In the genomic region with DNA sequence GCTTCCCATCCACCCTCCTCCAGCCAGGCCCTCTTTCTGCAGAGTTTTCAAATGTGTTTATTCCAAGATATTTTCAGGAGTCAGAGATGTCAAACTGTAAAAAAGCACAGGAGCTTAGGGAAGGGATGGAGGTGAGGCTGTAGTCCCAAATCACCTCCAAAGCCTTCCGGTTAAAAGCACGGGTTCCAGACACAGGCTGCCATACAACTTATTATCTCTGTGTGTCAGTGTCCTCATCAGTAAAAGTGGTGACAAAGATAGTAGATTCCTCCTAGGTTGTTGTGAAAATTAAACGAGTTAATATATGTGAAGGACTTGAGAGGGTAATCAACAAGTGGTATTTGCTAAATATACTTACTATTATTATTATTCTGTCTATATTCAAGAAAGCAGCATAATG, we compare ENCODE assay signal across 22 cellular contexts.
"Had no signal": no experiment of that assay in that cellular context is flagged by ENCODE, and none has a peak within 500 bp of the region (broad histone marks: within the 10 kb centered on the region; RNA-seq: fewer than 3 reads in every experiment).

No MANE protein-coding gene starts in this region.

- DNase-seq: activated B cell treated with CpG ODN at 0.5 μM for 24 hours; activated CD4-positive, alpha-beta T cell treated with anti-CD3 and anti-CD28 coated beads for 48 hours; activated CD4-positive, alpha-beta T cell treated with anti-CD3 and anti-CD28 coated beads, Interleukin-2, amount 50 U/mL, for 1 hour; activated CD4-positive, alpha-beta T cell treated with anti-CD3 and anti-CD28 coated beads, Interleukin-2, amount 50 U/mL, for 48 hours; activated CD8-positive, alpha-beta memory T cell treated with anti-CD3 and anti-CD28 coated beads for 24 hours; activated CD8-positive, alpha-beta T cell treated with anti-CD3 and anti-CD28 coated beads for 36 hours; activated effector memory CD4-positive, alpha-beta T cell treated with Interleukin-2 at 50 U/mL for 16 hours; activated gamma-delta T cell treated with Interleukin-2 at 50 U/mL for 16 hours; activated naive CD4-positive, alpha-beta T cell treated with anti-CD3 and anti-CD28 coated beads, Interleukin-2, amount 50 U/mL, for 16 hours; activated naive CD4-positive, alpha-beta T cell treated with Interleukin-2 at 50 U/mL for 16 hours; activated T-cell treated with anti-CD3 and anti-CD28 coated beads, Interleukin-2, amount 50 U/mL, for 4 hours; amniotic stem cell; anterior cingulate cortex; brain microvascular endothelial cell; cortex of kidney; dermis blood vessel endothelial cell; effector CD4-positive, alpha-beta T cell; effector memory CD8-positive, alpha-beta T cell; foreskin fibroblast; head of caudate nucleus; T-helper 2 cell; WERI-Rb-1 had no signal
